Comparison of ENCODE assay signal across 19 cellular contexts in genomic region chr6:79461205-79461604, GRCh38.
A peak's percentile ranks its signal among the peaks of the same experiment; 100 is the strongest.
DNase-seq lines count a peak whose midpoint lies in the region; ATAC-seq and TF ChIP-seq lines count a peak whose summit lies in the region.
"Had no signal": no experiment of that assay in that cellular context is flagged by ENCODE, and none has a peak within 500 bp of the region (broad histone marks: within the 10 kb centered on the region; RNA-seq: fewer than 3 reads in every experiment).

No MANE protein-coding gene starts in this region.

- H3K27ac ChIP-seq in body of pancreas (peak overlapping the region in 3 of 4 donors; percentile 39 to 64 (median 57)), WERI-Rb-1 (no peak overlapping the region), uterus (no peak overlapping the region)
- H3K27ac ChIP-seq: A549, epithelial cell of prostate had no signal

- ATAC-seq in HG02588 (IDR thresholded peaks at IDR 0.05; ENCODE audit: unreplicated experiment): peak; percentile 47
- ATAC-seq in body of pancreas: peak; percentile 94
- ATAC-seq: A549 had no signal

- peak in 9 of 14 donors; percentile 5 to 64 (median 19) for DNase-seq in C1 segment of cervical spinal cord (lab: John Stamatoyannopoulos, UW)
- peak in 3 of 4 donors; percentile 27 to 55 (median 52) for DNase-seq in body of pancreas
- DNase-seq in mucosa of gallbladder (ENCODE audit: low spot score): peak; percentile 16
- DNase-seq in MV-4-11 (lab: John Stamatoyannopoulos, UW): no peak
- DNase-seq in COR-L47 (lab: John Stamatoyannopoulos, UW): no peak
- no peak for DNase-seq in WERI-Rb-1
- no peak for DNase-seq in uterus
- DNase-seq: activated CD4-positive, alpha-beta T cell treated with anti-CD3 and anti-CD28 coated beads, Interleukin-2, amount 10 ng/mL, durations not matched to agents 24 days and 14 days; activated T-cell treated with anti-CD3 and anti-CD28 coated beads, Interleukin-2, amount 50 U/mL, for 48 hours; CD8-positive, alpha-beta memory T cell; left cardiac atrium; naive B cell; NCI-H2171 treated with DMSO at 0.1 percent for 48 hours; SHP77 treated with DMSO at 0.1 percent for 48 hours; stimulated activated CD4-positive, alpha-beta T cell treated with anti-CD3 and anti-CD28 coated beads, Interleukin-1b, Interleukin-23, amount 100 ng/mL, for 48 hours; T1000 had no signal

- H3K27me3 ChIP-seq in body of pancreas (no peaks in the 10 kb centered on the region), WERI-Rb-1 (ENCODE audit: insufficient read depth, low read depth, severe bottlenecking) (no peaks in the 10 kb centered on the region), uterus (no peaks in the 10 kb centered on the region)

- TF ChIP-seq CTCF in body of pancreas (IDR thresholded peaks at IDR 0.05): no peak
- no peak for TF ChIP-seq CTCF in WERI-Rb-1 (IDR thresholded peaks at IDR 0.05; ENCODE audit: low read depth, low read length)
- no peak for TF ChIP-seq CTCF in uterus (IDR thresholded peaks at IDR 0.05)

- H3K36me3 ChIP-seq in body of pancreas (replicated peaks in 1 of 2; ENCODE audit: insufficient read depth in 1 of 2, low read depth in 2 of 2): no peaks in the 10 kb centered on the region
- no peaks in the 10 kb centered on the region for H3K36me3 ChIP-seq in WERI-Rb-1
- no peaks in the 10 kb centered on the region for H3K36me3 ChIP-seq in uterus

- intact Hi-C loops in body of pancreas (cut with DNase I) (no loop called here), uterus (cut with DNase I; ENCODE audit: low total_unique reads) (no loop called here)

- TF ChIP-seq POLR2A in body of pancreas (IDR thresholded peaks at IDR 0.05): no peak
- TF ChIP-seq POLR2A in uterus (IDR thresholded peaks at IDR 0.05): no peak

- H3K9me3 ChIP-seq in body of pancreas (no peaks in the 10 kb centered on the region), WERI-Rb-1 (ENCODE audit: severe bottlenecking) (no peaks in the 10 kb centered on the region), uterus (no peaks in the 10 kb centered on the region)
- H3K9me3 ChIP-seq: A549 had no signal

- 42 to 44% methylated on average over 3 of the region's 3 CpGs for WGBS in body of pancreas, 2 donors

- H3K4me3 ChIP-seq in body of pancreas: no peak overlapping the region
- H3K4me3 ChIP-seq in WERI-Rb-1 (ENCODE audit: low read depth, low read length): no peak overlapping the region
- no peak overlapping the region for H3K4me3 ChIP-seq in uterus
- H3K4me3 ChIP-seq: A549 had no signal

- H3K4me1 ChIP-seq in body of pancreas (peaks cover 17% of the 10 kb centered on the region), uterus (no peaks in the 10 kb centered on the region)

Comparison
In these comparisons a context has a peak if more than half of its experiments do, and no peak if none do; other contexts are left out.
1. DNase-seq: peak in C1 segment of cervical spinal cord (9 of 14), body of pancreas (3 of 4) and mucosa of gallbladder (single experiment); none in MV-4-11 (single experiment), COR-L47 (single experiment), WERI-Rb-1 (single experiment) and uterus (0 of 2).
2. H3K27ac ChIP-seq: peak in body of pancreas (3 of 4); none in WERI-Rb-1 (single experiment) and uterus (0 of 2).